8 cellular contexts compared by ENCODE assay signal in genomic region chr6:10951675-10952282, GRCh38.
DNase-seq lines count a peak whose midpoint lies in the region; ATAC-seq and TF ChIP-seq lines count a peak whose summit lies in the region.

No MANE protein-coding gene starts in this region.

- 43 to 50% methylated on average over 6 of the region's 6 CpGs for WGBS in sigmoid colon, 2 donors

- H3K36me3 Mint-ChIP-seq in chondrocyte (ENCODE audit: low read depth) (peaks cover 2% of the 10 kb centered on the region), immature natural killer cell (no peaks in the 10 kb centered on the region)
- no peaks in the 10 kb centered on the region for H3K36me3 Mint-ChIP-seq in stimulated activated memory B cell treated with anti-CD40 and anti-IgM and Interleukin-4, amounts not matched to agents 10 μg/mL and 1 μg/mL and 100 μg/mL, for 72 hours

- peaks cover 4% of the 10 kb centered on the region for H3K9me3 Mint-ChIP-seq in chondrocyte (ENCODE audit: low read depth)
- H3K9me3 Mint-ChIP-seq in stimulated activated memory B cell treated with anti-CD40 and anti-IgM and Interleukin-4, amounts not matched to agents 10 μg/mL and 1 μg/mL and 100 μg/mL, for 72 hours, result peaks cover 6% of the 10 kb centered on the region
- H3K9me3 Mint-ChIP-seq in immature natural killer cell, result no peaks in the 10 kb centered on the region

- H3K36me3 ChIP-seq in sigmoid colon, result no peaks in the 10 kb centered on the region

- H3K4me1 ChIP-seq in sigmoid colon, result no peaks in the 10 kb centered on the region

- peak; percentile 9 for DNase-seq in NCI-H2171 treated with DMSO at 0.1 percent for 48 hours (lab: John Stamatoyannopoulos, UW)
- DNase-seq in NCI-H2171 (lab: John Stamatoyannopoulos, UW), result no peak
- DNase-seq in NCI-H2196 treated with DMSO at 0.1 percent for 48 hours (lab: John Stamatoyannopoulos, UW; ENCODE audit: unreplicated experiment), result peak; percentile 3
- DNase-seq in chondrocyte (ENCODE audit: low spot score), result no peak
- DNase-seq in midbrain (lab: John Stamatoyannopoulos, UW), result peak; percentile 51
- no peak for DNase-seq in immature natural killer cell
- no peak for DNase-seq in sigmoid colon

- no peak for ATAC-seq in stimulated activated memory B cell treated with anti-CD40 and anti-IgM and Interleukin-4, amounts not matched to agents 10 μg/mL and 1 μg/mL and 100 μg/mL, for 72 hours

- H3K27ac ChIP-seq in sigmoid colon, result no peak overlapping the region

- no peaks in the 10 kb centered on the region for H3K9me3 ChIP-seq in sigmoid colon

- H3K4me1 Mint-ChIP-seq in chondrocyte (ENCODE audit: low read depth) (peaks cover 31% of the 10 kb centered on the region), immature natural killer cell (no peaks in the 10 kb centered on the region)
- H3K4me1 Mint-ChIP-seq in stimulated activated memory B cell treated with anti-CD40 and anti-IgM and Interleukin-4, amounts not matched to agents 10 μg/mL and 1 μg/mL and 100 μg/mL, for 72 hours, result peaks cover 5% of the 10 kb centered on the region

- H3K4me3 Mint-ChIP-seq in chondrocyte (ENCODE audit: unreplicated experiment) (peak overlapping the region; percentile 5), immature natural killer cell (no peak overlapping the region)
- no peak overlapping the region for H3K4me3 Mint-ChIP-seq in stimulated activated memory B cell treated with anti-CD40 and anti-IgM and Interleukin-4, amounts not matched to agents 10 μg/mL and 1 μg/mL and 100 μg/mL, for 72 hours

- intact Hi-C loops in sigmoid colon (cut with DNase I), result loop anchor here (10.0 kb wide), 1 partner anchor 113 kb away; no protein-coding TSS in a partner anchor

- H3K4me3 ChIP-seq in sigmoid colon, result no peak overlapping the region

- H3K27me3 Mint-ChIP-seq in chondrocyte (ENCODE audit: low read depth) (no peaks in the 10 kb centered on the region), immature natural killer cell (ENCODE audit: low read depth in 3 of 3) (peaks cover 0 to 10% (median 4%) of the 10 kb centered on the region in 3 donors)
- H3K27me3 Mint-ChIP-seq in stimulated activated memory B cell treated with anti-CD40 and anti-IgM and Interleukin-4, amounts not matched to agents 10 μg/mL and 1 μg/mL and 100 μg/mL, for 72 hours, result peaks cover 20% of the 10 kb centered on the region

- no peaks in the 10 kb centered on the region for H3K27me3 ChIP-seq in sigmoid colon

- no peak for TF ChIP-seq EP300 in sigmoid colon (IDR thresholded peaks at IDR 0.05)

- TF ChIP-seq POLR2A in sigmoid colon (IDR thresholded peaks at IDR 0.05), result no peak

- peak overlapping the region; percentile 84 for H3K27ac Mint-ChIP-seq in chondrocyte (ENCODE audit: unreplicated experiment)
- no peak overlapping the region for H3K27ac Mint-ChIP-seq in stimulated activated memory B cell treated with anti-CD40 and anti-IgM and Interleukin-4, amounts not matched to agents 10 μg/mL and 1 μg/mL and 100 μg/mL, for 72 hours
- no peak overlapping the region for H3K27ac Mint-ChIP-seq in immature natural killer cell

- TF ChIP-seq CTCF in chondrocyte (IDR thresholded peaks at IDR 0.05) (peak; percentile 92), sigmoid colon (IDR thresholded peaks at IDR 0.05) (no peak)

Comparison
In these comparisons a context has a peak if more than half of its experiments do, and no peak if none do; other contexts are left out.
1. DNase-seq: peak in NCI-H2171 treated with DMSO at 0.1 percent for 48 hours (single experiment), NCI-H2196 treated with DMSO at 0.1 percent for 48 hours (single experiment) and midbrain (single experiment); none in NCI-H2171 (single experiment), chondrocyte (single experiment), immature natural killer cell (0 of 3) and sigmoid colon (single experiment).